In the genomic region with DNA sequence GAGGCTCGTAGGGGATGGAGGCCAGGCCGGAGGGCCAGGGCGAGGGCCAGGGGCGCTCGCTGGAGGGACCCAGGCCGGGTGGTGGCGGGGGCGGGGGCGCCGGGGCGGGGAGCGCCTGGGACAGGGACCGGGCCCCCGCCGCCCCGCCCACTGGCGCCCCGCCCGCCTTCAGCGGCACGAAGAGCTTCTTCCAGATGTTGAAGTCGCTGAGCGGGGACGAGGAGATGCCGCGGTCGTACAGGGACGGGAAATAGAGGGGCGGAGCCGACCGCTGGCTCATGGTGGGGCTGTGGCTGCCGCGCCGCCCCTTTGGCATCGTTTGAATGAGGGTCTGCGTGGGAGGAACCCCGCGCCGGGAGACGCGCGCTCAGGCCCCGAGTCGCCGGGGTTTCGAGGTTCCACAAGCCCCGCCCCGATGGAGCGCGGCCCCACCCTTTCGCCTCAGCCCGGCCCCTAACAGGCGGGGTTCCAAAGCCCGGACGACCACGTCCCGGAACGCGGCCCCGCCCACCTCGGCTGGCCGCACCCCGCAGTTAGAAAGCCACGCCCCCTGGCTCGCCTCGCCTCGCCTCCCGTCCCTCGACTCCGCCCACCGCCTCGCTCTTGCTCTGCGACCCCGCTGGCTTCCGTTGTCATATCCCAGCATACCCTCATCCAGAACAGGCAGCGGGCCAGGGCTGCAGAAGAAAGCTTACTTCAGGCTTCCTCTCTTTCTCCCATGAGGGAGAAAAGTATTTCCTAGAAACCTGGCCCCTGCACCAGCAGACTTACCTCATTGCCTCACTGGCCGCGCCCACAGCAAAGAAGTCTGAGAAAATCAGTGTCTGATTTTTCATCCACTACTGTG, we compare ENCODE assay signal across 1 cellular context.
TF ChIP-seq lines count a peak whose summit lies in the region.

A gene with protein sequence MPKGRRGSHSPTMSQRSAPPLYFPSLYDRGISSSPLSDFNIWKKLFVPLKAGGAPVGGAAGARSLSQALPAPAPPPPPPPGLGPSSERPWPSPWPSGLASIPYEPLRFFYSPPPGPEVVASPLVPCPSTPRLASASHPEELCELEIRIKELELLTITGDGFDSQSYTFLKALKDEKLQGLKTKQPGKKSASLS (minus strand): TSS at position 402 of the 847 bp plus-strand sequence. CDS start 86 bp downstream, at position 316.

TF ChIP-seq in HepG2, 621 proteins besides CTCF, POLR2A, EP300 and RAD21 (continued from another document and continues in another):
- TF ChIP-seq ZNF687 (CRISPR knock-in tag; IDR thresholded peaks at IDR 0.05) (peak; percentile 72), YEATS4 (CRISPR knock-in tag; IDR thresholded peaks at IDR 0.05; ENCODE audit: borderline replicate concordance) (no peak), ZBTB10 (CRISPR knock-in tag; IDR thresholded peaks at IDR 0.05; ENCODE audit: borderline replicate concordance) (no peak), ZNF225 (CRISPR knock-in tag; IDR thresholded peaks at IDR 0.05) (no peak), ISL2 (CRISPR knock-in tag; IDR thresholded peaks at IDR 0.05) (peak; percentile 19; the same call in 1 of the 2 replicates), CCDC6 (CRISPR knock-in tag; IDR thresholded peaks at IDR 0.05) (no peak), ARID4A (CRISPR knock-in tag; IDR thresholded peaks at IDR 0.05; ENCODE audit: borderline replicate concordance) (peak; percentile 41; the same call in 1 of the 2 replicates), ZNF605 (CRISPR knock-in tag; IDR thresholded peaks at IDR 0.05) (peak; percentile 65), SALL1 (CRISPR knock-in tag; IDR thresholded peaks at IDR 0.05) (peak; percentile 44; the same call in 1 of the 2 replicates), NCOA5 (CRISPR knock-in tag; IDR thresholded peaks at IDR 0.05) (no peak), ZNF75D (CRISPR knock-in tag; IDR thresholded peaks at IDR 0.05; ENCODE audit: borderline replicate concordance) (no peak), TOPORS (CRISPR knock-in tag; IDR thresholded peaks at IDR 0.05) (no peak), HMG20A (CRISPR knock-in tag; IDR thresholded peaks at IDR 0.05; ENCODE audit: borderline replicate concordance) (0 out of 2 replicates have a peak, but pooled peaks have one; percentile 15), HNRNPH1 (optimal IDR thresholded peaks at IDR 0.05; ENCODE audit: low read depth, low read length) (no peak), FOXP1 (IDR thresholded peaks at IDR 0.05) (no peak), FOXP1 (CRISPR knock-in tag; IDR thresholded peaks at IDR 0.05) (peak; percentile 25; the same call in 1 of the 2 replicates), ZSCAN29 (CRISPR knock-in tag; conservative IDR thresholded peaks at IDR 0.05) (no peak), PHF21A (CRISPR knock-in tag; IDR thresholded peaks at IDR 0.05) (0 out of 2 replicates have a peak, but pooled peaks have one; percentile 31), TEAD3 (CRISPR knock-in tag; optimal IDR thresholded peaks at IDR 0.05; ENCODE audit: borderline replicate concordance) (peak; percentile 76), HCFC1 (IDR thresholded peaks at IDR 0.05; ENCODE audit: low read depth, low read length) (no peak), SOX5 (CRISPR knock-in tag; IDR thresholded peaks at IDR 0.05; ENCODE audit: borderline replicate concordance) (no peak), ZSCAN25 (CRISPR knock-in tag; IDR thresholded peaks at IDR 0.05) (no peak), LCORL (IDR thresholded peaks at IDR 0.05) (no peak), LCORL (CRISPR knock-in tag; IDR thresholded peaks at IDR 0.05) (peak; percentile 70; the same call in 1 of the 2 replicates), HNRNPLL (IDR thresholded peaks at IDR 0.05; ENCODE audit: low read depth, low read length, poor library complexity, severe bottlenecking) (peak; percentile 45)
- TF ChIP-seq, protein P1, sequence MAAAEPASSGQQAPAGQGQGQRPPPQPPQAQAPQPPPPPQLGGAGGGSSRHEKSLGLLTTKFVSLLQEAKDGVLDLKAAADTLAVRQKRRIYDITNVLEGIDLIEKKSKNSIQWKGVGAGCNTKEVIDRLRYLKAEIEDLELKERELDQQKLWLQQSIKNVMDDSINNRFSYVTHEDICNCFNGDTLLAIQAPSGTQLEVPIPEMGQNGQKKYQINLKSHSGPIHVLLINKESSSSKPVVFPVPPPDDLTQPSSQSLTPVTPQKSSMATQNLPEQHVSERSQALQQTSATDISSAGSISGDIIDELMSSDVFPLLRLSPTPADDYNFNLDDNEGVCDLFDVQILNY (CRISPR knock-in tag; conservative IDR thresholded peaks at IDR 0.05): no peak
- TF ChIP-seq, protein P2, sequence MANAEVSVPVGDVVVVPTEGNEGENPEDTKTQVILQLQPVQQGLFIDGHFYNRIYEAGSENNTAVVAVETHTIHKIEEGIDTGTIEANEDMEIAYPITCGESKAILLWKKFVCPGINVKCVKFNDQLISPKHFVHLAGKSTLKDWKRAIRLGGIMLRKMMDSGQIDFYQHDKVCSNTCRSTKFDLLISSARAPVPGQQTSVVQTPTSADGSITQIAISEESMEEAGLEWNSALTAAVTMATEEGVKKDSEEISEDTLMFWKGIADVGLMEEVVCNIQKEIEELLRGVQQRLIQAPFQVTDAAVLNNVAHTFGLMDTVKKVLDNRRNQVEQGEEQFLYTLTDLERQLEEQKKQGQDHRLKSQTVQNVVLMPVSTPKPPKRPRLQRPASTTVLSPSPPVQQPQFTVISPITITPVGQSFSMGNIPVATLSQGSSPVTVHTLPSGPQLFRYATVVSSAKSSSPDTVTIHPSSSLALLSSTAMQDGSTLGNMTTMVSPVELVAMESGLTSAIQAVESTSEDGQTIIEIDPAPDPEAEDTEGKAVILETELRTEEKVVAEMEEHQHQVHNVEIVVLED (CRISPR knock-in tag; IDR thresholded peaks at IDR 0.05; ENCODE audit: borderline replicate concordance): peak; percentile 62
- TF ChIP-seq, protein P3, sequence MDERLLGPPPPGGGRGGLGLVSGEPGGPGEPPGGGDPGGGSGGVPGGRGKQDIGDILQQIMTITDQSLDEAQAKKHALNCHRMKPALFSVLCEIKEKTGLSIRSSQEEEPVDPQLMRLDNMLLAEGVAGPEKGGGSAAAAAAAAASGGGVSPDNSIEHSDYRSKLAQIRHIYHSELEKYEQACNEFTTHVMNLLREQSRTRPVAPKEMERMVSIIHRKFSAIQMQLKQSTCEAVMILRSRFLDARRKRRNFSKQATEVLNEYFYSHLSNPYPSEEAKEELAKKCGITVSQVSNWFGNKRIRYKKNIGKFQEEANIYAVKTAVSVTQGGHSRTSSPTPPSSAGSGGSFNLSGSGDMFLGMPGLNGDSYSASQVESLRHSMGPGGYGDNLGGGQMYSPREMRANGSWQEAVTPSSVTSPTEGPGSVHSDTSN (CRISPR knock-in tag; IDR thresholded peaks at IDR 0.05): no peak
- TF ChIP-seq, protein P4, sequence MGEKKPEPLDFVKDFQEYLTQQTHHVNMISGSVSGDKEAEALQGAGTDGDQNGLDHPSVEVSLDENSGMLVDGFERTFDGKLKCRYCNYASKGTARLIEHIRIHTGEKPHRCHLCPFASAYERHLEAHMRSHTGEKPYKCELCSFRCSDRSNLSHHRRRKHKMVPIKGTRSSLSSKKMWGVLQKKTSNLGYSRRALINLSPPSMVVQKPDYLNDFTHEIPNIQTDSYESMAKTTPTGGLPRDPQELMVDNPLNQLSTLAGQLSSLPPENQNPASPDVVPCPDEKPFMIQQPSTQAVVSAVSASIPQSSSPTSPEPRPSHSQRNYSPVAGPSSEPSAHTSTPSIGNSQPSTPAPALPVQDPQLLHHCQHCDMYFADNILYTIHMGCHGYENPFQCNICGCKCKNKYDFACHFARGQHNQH (CRISPR knock-in tag; IDR thresholded peaks at IDR 0.05): peak; percentile 72
- TF ChIP-seq, protein P5, sequence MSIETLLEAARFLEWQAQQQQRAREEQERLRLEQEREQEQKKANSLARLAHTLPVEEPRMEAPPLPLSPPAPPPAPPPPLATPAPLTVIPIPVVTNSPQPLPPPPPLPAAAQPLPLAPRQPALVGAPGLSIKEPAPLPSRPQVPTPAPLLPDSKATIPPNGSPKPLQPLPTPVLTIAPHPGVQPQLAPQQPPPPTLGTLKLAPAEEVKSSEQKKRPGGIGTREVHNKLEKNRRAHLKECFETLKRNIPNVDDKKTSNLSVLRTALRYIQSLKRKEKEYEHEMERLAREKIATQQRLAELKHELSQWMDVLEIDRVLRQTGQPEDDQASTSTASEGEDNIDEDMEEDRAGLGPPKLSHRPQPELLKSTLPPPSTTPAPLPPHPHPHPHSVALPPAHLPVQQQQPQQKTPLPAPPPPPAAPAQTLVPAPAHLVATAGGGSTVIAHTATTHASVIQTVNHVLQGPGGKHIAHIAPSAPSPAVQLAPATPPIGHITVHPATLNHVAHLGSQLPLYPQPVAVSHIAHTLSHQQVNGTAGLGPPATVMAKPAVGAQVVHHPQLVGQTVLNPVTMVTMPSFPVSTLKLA (IDR thresholded peaks at IDR 0.05): 0 out of 2 replicates have a peak, but pooled peaks have one; percentile 11
- TF ChIP-seq, protein P6, sequence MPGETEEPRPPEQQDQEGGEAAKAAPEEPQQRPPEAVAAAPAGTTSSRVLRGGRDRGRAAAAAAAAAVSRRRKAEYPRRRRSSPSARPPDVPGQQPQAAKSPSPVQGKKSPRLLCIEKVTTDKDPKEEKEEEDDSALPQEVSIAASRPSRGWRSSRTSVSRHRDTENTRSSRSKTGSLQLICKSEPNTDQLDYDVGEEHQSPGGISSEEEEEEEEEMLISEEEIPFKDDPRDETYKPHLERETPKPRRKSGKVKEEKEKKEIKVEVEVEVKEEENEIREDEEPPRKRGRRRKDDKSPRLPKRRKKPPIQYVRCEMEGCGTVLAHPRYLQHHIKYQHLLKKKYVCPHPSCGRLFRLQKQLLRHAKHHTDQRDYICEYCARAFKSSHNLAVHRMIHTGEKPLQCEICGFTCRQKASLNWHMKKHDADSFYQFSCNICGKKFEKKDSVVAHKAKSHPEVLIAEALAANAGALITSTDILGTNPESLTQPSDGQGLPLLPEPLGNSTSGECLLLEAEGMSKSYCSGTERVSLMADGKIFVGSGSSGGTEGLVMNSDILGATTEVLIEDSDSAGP (CRISPR knock-in tag; IDR thresholded peaks at IDR 0.05; ENCODE audit: borderline replicate concordance): peak; percentile 62
